8 cellular contexts compared by ENCODE assay signal in the genomic region with DNA sequence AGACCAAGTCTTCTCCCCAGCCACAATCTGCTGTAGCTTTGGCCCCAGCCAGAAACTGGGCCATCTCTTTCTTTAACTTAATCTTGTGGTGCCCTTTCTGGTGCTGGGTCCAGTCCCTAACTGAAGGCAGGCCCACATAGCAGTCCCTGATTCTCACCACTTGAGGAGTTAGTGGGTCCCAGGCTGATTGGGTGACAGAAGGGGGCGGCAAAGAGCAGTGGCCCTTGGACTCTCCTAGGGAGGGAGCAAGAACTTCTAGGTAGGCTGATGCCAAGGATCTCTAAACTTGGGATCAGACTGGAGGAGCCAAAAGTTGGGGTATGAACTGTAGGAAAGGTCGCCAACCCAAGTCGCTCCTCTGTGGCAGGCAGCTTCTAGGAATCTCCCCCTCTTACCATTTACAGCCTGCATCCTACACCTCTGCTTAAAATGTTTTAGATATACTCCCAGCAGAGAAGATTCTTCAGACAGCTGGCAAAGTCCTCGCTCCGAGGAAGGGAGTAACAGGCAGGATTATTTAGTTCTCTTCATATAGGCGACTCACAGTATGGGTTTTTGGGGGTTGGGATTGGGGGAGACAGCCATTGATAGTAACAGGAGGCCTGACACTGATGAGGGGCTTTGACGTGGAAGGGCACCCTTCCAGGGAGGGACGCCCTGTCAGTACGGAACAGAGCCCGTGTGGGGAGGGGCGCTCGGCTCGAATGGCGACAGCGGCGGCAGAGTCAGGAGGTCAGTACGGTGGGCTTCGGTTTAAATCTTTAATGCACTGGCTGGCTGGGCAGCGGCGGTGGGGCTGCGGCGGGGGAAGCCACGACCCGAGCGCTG.
DNase-seq lines count a peak whose midpoint lies in the region; ATAC-seq and TF ChIP-seq lines count a peak whose summit lies in the region.

No MANE protein-coding gene starts in this region.

- H3K27ac ChIP-seq in MM.1S (ENCODE audit: low read length) (peak overlapping the region; percentile 50; the same call in 1 of the 2 replicates), VCaP (peak overlapping the region; percentile 73)

- no peaks in the 10 kb centered on the region for H3K36me3 ChIP-seq in MM.1S (replicated peaks; ENCODE audit: insufficient read depth, low read length)

- ATAC-seq in GM21717 (IDR thresholded peaks at IDR 0.05; ENCODE audit: unreplicated experiment) (peak; percentile 41), GM21526 (IDR thresholded peaks at IDR 0.05; ENCODE audit: low FRiP score, unreplicated experiment) (no peak)

- no peaks in the 10 kb centered on the region for H3K79me2 ChIP-seq in MM.1S (ENCODE audit: low read length)

- no peaks in the 10 kb centered on the region for H3K27me3 ChIP-seq in MM.1S (replicated peaks; ENCODE audit: insufficient read depth, low read length)

- peaks cover 17% of the 10 kb centered on the region for H3F3A ChIP-seq in MM.1S (ENCODE audit: insufficient read depth, low read length)

- peak overlapping the region; percentile 98 for H3K4me2 ChIP-seq in MM.1S (ENCODE audit: low read depth, low read length)

- H3K9ac ChIP-seq in MM.1S (ENCODE audit: low read length): peak overlapping the region; percentile 61; the same call in 1 of the 2 replicates

- peak; percentile 100 for TF ChIP-seq CTCF in MM.1S (IDR thresholded peaks at IDR 0.05; ENCODE audit: low read length)
- TF ChIP-seq CTCF in VCaP (conservative IDR thresholded peaks at IDR 0.05): peak; percentile 73

- no peaks in the 10 kb centered on the region for H4K20me1 ChIP-seq in MM.1S (ENCODE audit: insufficient read depth, low read length)

- H3K9me3 ChIP-seq in MM.1S (replicated peaks; ENCODE audit: insufficient read depth, low read length): no peaks in the 10 kb centered on the region

- peaks cover 9% of the 10 kb centered on the region; the same call in 1 of the 2 replicates for H3K4me1 ChIP-seq in MM.1S (ENCODE audit: low read length)

- peak; percentile 45 for DNase-seq in DMS 273 treated with DMSO at 0.1 percent for 48 hours (lab: John Stamatoyannopoulos, UW)
- DNase-seq in MM.1S: peak; percentile 84
- peak; percentile 66 for DNase-seq in central memory CD4-positive, alpha-beta T cell
- peak; percentile 93 for DNase-seq in islet precursor cell
- peak; percentile 51 for DNase-seq in smooth muscle cell of the brain vasculature (ENCODE audit: low read depth, low spot score)

- no peaks in the 10 kb centered on the region for H3K9me2 ChIP-seq in MM.1S (replicated peaks; ENCODE audit: insufficient read depth, low read length)

- peak overlapping the region; percentile 67 for H3K4me3 ChIP-seq in MM.1S (ENCODE audit: low read length)

- H2AFZ ChIP-seq in MM.1S (ENCODE audit: low read length): peak overlapping the region; percentile 94
